In genomic region chrX:126164689-126165400, GRCh38 we compare ENCODE assay signal across 18 cellular contexts. TPM values are rescaled to one million over a fixed set of nuclear protein-coding genes. Genes with fewer than 3 reads are reported as not detected.
"Had no signal": no experiment of that assay in that cellular context is flagged by ENCODE, and none has a peak within 500 bp of the region (broad histone marks: within the 10 kb centered on the region; RNA-seq: fewer than 3 reads in every experiment).

No MANE protein-coding gene starts in this region.

- H3K4me1 Mint-ChIP-seq: activated CD4-positive, alpha-beta T cell treated with anti-CD3 and anti-CD28 coated beads, Interleukin-2, amount 10 ng/mL, durations not matched to agents 7 days and 5 days; activated naive CD4-positive, alpha-beta T cell treated with anti-CD3 and anti-CD28 coated beads, Interleukin-2, amount 10 ng/mL, durations not matched to agents 7 days and 5 days; activated T-helper 17 cell treated with anti-CD3 and anti-CD28 coated beads, Interleukin-2, amount 50 U/mL, for 72 hours; central memory CD8-positive, alpha-beta T cell; memory B cell had no signal

- DNase-seq: activated CD4-positive, alpha-beta T cell treated with anti-CD3 and anti-CD28 coated beads, Interleukin-2, amount 10 ng/mL, durations not matched to agents 7 days and 5 days; activated naive CD4-positive, alpha-beta T cell treated with anti-CD3 and anti-CD28 coated beads, Interleukin-2, amount 10 ng/mL, durations not matched to agents 7 days and 5 days; amniotic stem cell; effector CD8-positive, alpha-beta T cell; foreskin fibroblast; kidney glomerular epithelial cell; left ventricle myocardium superior; naive thymus-derived CD8-positive, alpha-beta T cell; stimulated activated CD4-positive, alpha-beta T cell treated with anti-CD3 and anti-CD28 coated beads, Interleukin-4, amount 100 ng/mL, for 24 hours; stimulated activated naive CD8-positive, alpha-beta T cell treated with anti-CD3 and anti-CD28 coated beads, Interleukin-15, Interleukin-2, amounts not matched to agents 100 U/mL and 50 U/mL, for 24 hours; upper lobe of right lung had no signal

- H3K36me3 Mint-ChIP-seq: activated naive CD4-positive, alpha-beta T cell treated with anti-CD3 and anti-CD28 coated beads, Interleukin-2, amount 10 ng/mL, durations not matched to agents 7 days and 5 days; memory B cell; naive thymus-derived CD8-positive, alpha-beta T cell had no signal

- H3K27ac Mint-ChIP-seq: activated CD4-positive, alpha-beta T cell treated with anti-CD3 and anti-CD28 coated beads, Interleukin-2, amount 10 ng/mL, durations not matched to agents 7 days and 5 days; activated naive CD4-positive, alpha-beta T cell treated with anti-CD3 and anti-CD28 coated beads, Interleukin-2, amount 10 ng/mL, durations not matched to agents 7 days and 5 days; activated T-helper 17 cell treated with anti-CD3 and anti-CD28 coated beads, Interleukin-2, amount 50 U/mL, for 72 hours; memory B cell; naive thymus-derived CD8-positive, alpha-beta T cell; T-helper 2 cell treated with Interferon-gamma antibody and Interleukin-4, amounts not matched to agents 5 μg/mL and 100 μg/mL, for 36 hours had no signal

- H3K4me3 Mint-ChIP-seq: activated CD4-positive, alpha-beta T cell treated with anti-CD3 and anti-CD28 coated beads, Interleukin-2, amount 10 ng/mL, durations not matched to agents 7 days and 5 days; activated naive CD4-positive, alpha-beta T cell treated with anti-CD3 and anti-CD28 coated beads, Interleukin-2, amount 10 ng/mL, durations not matched to agents 7 days and 5 days; activated T-helper 17 cell treated with anti-CD3 and anti-CD28 coated beads, Interleukin-2, amount 50 U/mL, for 72 hours; central memory CD8-positive, alpha-beta T cell; memory B cell; T-helper 2 cell treated with Interferon-gamma antibody and Interleukin-4, amounts not matched to agents 5 μg/mL and 100 μg/mL, for 36 hours had no signal

- H3K27me3 Mint-ChIP-seq: activated T-helper 17 cell treated with anti-CD3 and anti-CD28 coated beads, Interleukin-2, amount 50 U/mL, for 72 hours; central memory CD8-positive, alpha-beta T cell; memory B cell had no signal

- ATAC-seq: activated T-helper 17 cell treated with anti-CD3 and anti-CD28 coated beads, Interleukin-2, amount 50 U/mL, for 72 hours; body of pancreas; left ventricle myocardium superior; stimulated activated naive CD8-positive, alpha-beta T cell treated with anti-CD3 and anti-CD28 coated beads, Interleukin-15, Interleukin-2, amounts not matched to agents 100 U/mL and 50 U/mL, for 24 hours; upper lobe of right lung had no signal

- H3K9me3 Mint-ChIP-seq: activated CD4-positive, alpha-beta T cell treated with anti-CD3 and anti-CD28 coated beads, Interleukin-2, amount 10 ng/mL, durations not matched to agents 7 days and 5 days; activated naive CD4-positive, alpha-beta T cell treated with anti-CD3 and anti-CD28 coated beads, Interleukin-2, amount 10 ng/mL, durations not matched to agents 7 days and 5 days; activated T-helper 17 cell treated with anti-CD3 and anti-CD28 coated beads, Interleukin-2, amount 50 U/mL, for 72 hours; central memory CD8-positive, alpha-beta T cell; memory B cell; T-helper 2 cell treated with Interferon-gamma antibody and Interleukin-4, amounts not matched to agents 5 μg/mL and 100 μg/mL, for 36 hours had no signal

RNA-seq across cellular contexts. Expression of gene DCAF12L2, which starts 1.2 kb away (rescaled TPM):
- total RNA-seq: activated CD4-positive, alpha-beta T cell treated with anti-CD3 and anti-CD28 coated beads, Interleukin-2, amount 10 ng/mL, durations not matched to agents 7 days and 5 days; activated T-helper 17 cell treated with anti-CD3 and anti-CD28 coated beads, Interleukin-2, amount 50 U/mL, for 72 hours; body of pancreas; naive thymus-derived CD8-positive, alpha-beta T cell; osteoblast; suprapubic skin; upper lobe of right lung had no signal
